ENCODE assay signal across 14 cellular contexts in genomic region chr3:133673746-133674145, GRCh38.
"Had no signal": no experiment of that assay in that cellular context is flagged by ENCODE, and none has a peak within 500 bp of the region (broad histone marks: within the 10 kb centered on the region; RNA-seq: fewer than 3 reads in every experiment).

No MANE protein-coding gene starts in this region.

- H3K9me3 Mint-ChIP-seq: activated CD4-positive, alpha-beta T cell treated with anti-CD3 and anti-CD28 coated beads, Interleukin-2, amount 10 ng/mL, durations not matched to agents 7 days and 5 days; activated naive CD4-positive, alpha-beta T cell treated with anti-CD3 and anti-CD28 coated beads, Interleukin-2, amount 50 U/mL, for 24 hours had no signal

- DNase-seq: activated CD4-positive, alpha-beta T cell treated with anti-CD3 and anti-CD28 coated beads, Interleukin-2, amount 10 ng/mL, durations not matched to agents 7 days and 5 days; activated CD4-positive, CD25-positive, alpha-beta regulatory T cell; activated CD8-positive, alpha-beta memory T cell treated with anti-CD3 and anti-CD28 coated beads for 24 hours; activated effector memory CD4-positive, alpha-beta T cell treated with Interleukin-2 at 50 U/mL for 16 hours; activated T-cell treated with anti-CD3 and anti-CD28 coated beads for 4 hours; amniotic stem cell; brain microvascular endothelial cell; cerebellar nuclear complex; dermis blood vessel endothelial cell; left ventricle myocardium superior; T-helper 2 cell; transverse colon had no signal

- H3K27ac ChIP-seq: brain microvascular endothelial cell, transverse colon had no signal

- ATAC-seq: left ventricle myocardium superior; stimulated activated memory B cell treated with anti-CD40 and anti-IgM and Interleukin-4, amounts not matched to agents 10 μg/mL and 1 μg/mL and 100 μg/mL, for 72 hours had no signal

- H3K36me3 ChIP-seq: brain microvascular endothelial cell, transverse colon had no signal

- H3K9me3 ChIP-seq: transverse colon had no signal

- H3K4me1 ChIP-seq: transverse colon had no signal

- H3K36me3 Mint-ChIP-seq: stimulated activated memory B cell treated with anti-CD40 and anti-IgM and Interleukin-4, amounts not matched to agents 10 μg/mL and 1 μg/mL and 100 μg/mL, for 72 hours had no signal

- H3K4me3 ChIP-seq: transverse colon had no signal

- H3K27ac Mint-ChIP-seq: activated CD4-positive, alpha-beta T cell treated with anti-CD3 and anti-CD28 coated beads, Interleukin-2, amount 10 ng/mL, durations not matched to agents 7 days and 5 days; activated naive CD4-positive, alpha-beta T cell treated with anti-CD3 and anti-CD28 coated beads, Interleukin-2, amount 50 U/mL, for 24 hours; stimulated activated memory B cell treated with anti-CD40 and anti-IgM and Interleukin-4, amounts not matched to agents 10 μg/mL and 1 μg/mL and 100 μg/mL, for 72 hours had no signal

- H3K4me3 Mint-ChIP-seq: activated CD4-positive, alpha-beta T cell treated with anti-CD3 and anti-CD28 coated beads, Interleukin-2, amount 10 ng/mL, durations not matched to agents 7 days and 5 days; stimulated activated memory B cell treated with anti-CD40 and anti-IgM and Interleukin-4, amounts not matched to agents 10 μg/mL and 1 μg/mL and 100 μg/mL, for 72 hours had no signal
